In the genomic region with DNA sequence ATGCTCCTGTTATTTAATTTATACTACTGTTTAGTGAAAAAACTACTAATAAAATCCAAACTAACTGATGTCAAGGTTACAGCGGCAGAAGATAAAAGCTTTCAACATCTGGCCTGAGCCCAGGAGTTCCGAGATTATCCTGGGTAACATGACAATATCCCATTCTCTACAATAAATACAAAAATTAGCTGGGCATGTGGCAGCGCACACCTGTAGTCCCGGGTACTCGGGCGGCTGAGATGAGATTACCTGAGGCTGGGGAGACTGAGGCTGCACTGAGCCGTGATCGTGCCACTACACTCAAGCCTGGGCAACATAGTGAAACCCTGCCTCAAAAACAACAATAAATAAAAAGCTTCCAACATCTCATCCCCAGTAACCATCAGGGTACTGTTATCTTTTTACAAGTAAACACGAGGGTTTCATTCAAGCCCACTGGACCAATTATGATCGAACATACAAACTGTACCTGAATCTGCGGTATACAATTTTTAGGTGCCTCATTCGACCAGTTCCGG, we compare ENCODE assay signal across 10 cellular contexts. TPM values are rescaled to one million over a fixed set of nuclear protein-coding genes. Genes with fewer than 3 reads are reported as not detected.
DNase-seq lines count a peak whose midpoint lies in the region; ATAC-seq and TF ChIP-seq lines count a peak whose summit lies in the region.
"Had no signal": no experiment of that assay in that cellular context is flagged by ENCODE, and none has a peak within 500 bp of the region (broad histone marks: within the 10 kb centered on the region; RNA-seq: fewer than 3 reads in every experiment).

No MANE protein-coding gene starts in this region.

- H3K36me3 Mint-ChIP-seq in mesothelial cell of epicardium = peaks cover 41% of the 10 kb centered on the region

- peaks cover 35% of the 10 kb centered on the region for H3K4me1 ChIP-seq in left ventricle myocardium inferior

- H3K9me3 Mint-ChIP-seq in mesothelial cell of epicardium = no peaks in the 10 kb centered on the region

- H3K4me1 Mint-ChIP-seq in mesothelial cell of epicardium = peaks cover 48% of the 10 kb centered on the region

- H3K27me3 ChIP-seq in left ventricle myocardium inferior (ENCODE audit: low read depth) (no peaks in the 10 kb centered on the region), brain microvascular endothelial cell (replicated peaks) (no peaks in the 10 kb centered on the region)

- peak overlapping the region; percentile 75 for H3K4me3 ChIP-seq in left ventricle myocardium inferior
- peak overlapping the region; percentile 94 for H3K4me3 ChIP-seq in brain microvascular endothelial cell (ENCODE audit: low read depth, low read length)

- peak overlapping the region; percentile 97 for H3K4me3 Mint-ChIP-seq in mesothelial cell of epicardium

- H3K27ac Mint-ChIP-seq in mesothelial cell of epicardium = peak overlapping the region; percentile 100

- H3K36me3 ChIP-seq in left ventricle myocardium inferior (peaks cover 52% of the 10 kb centered on the region), brain microvascular endothelial cell (replicated peaks) (peaks cover 59% of the 10 kb centered on the region)

- H3K9me3 ChIP-seq in left ventricle myocardium inferior (replicated peaks) = no peaks in the 10 kb centered on the region

- ATAC-seq in left cardiac atrium (no peak), HG03108 (IDR thresholded peaks at IDR 0.05; ENCODE audit: unreplicated experiment) (no peak), HG03139 (IDR thresholded peaks at IDR 0.05; ENCODE audit: unreplicated experiment) (no peak)

- no peaks in the 10 kb centered on the region for H3K27me3 Mint-ChIP-seq in mesothelial cell of epicardium (ENCODE audit: low read depth)

- TF ChIP-seq CTCF in left ventricle myocardium inferior (IDR thresholded peaks at IDR 0.05; ENCODE audit: borderline replicate concordance) (no peak), brain microvascular endothelial cell (IDR thresholded peaks at IDR 0.05; ENCODE audit: low read depth, low read length, missing control alignments) (no peak), mesothelial cell of epicardium (IDR thresholded peaks at IDR 0.05; ENCODE audit: unreplicated experiment) (no peak)

- DNase-seq in left ventricle myocardium inferior (no peak), left cardiac atrium (no peak), brain microvascular endothelial cell (no peak), mesothelial cell of epicardium (ENCODE audit: low spot score in 2 of 2, unreplicated experiment in 2 of 2) (no peak), NCI-H774 (lab: John Stamatoyannopoulos, UW) (no peak), NCI-H187 treated with DMSO at 0.1 percent for 48 hours (lab: John Stamatoyannopoulos, UW) (no peak)
- DNase-seq: NCI-H1048, substantia nigra had no signal

- H3K27ac ChIP-seq in left ventricle myocardium inferior (replicated peaks) (peak overlapping the region; percentile 99), brain microvascular endothelial cell (peak overlapping the region; percentile 97)

- in situ Hi-C loops in brain microvascular endothelial cell (cut with HindIII; ENCODE audit: low pct_ligation_motif_present, low sequenced_read_pairs) = no loop called here

- intact Hi-C loops in left ventricle myocardium inferior (cut with micrococcal nuclease) (no loop called here), left cardiac atrium (cut with DNase I) (no loop called here)

RNA-seq across cellular contexts. Expression of a gene that starts 1.3 kb away (rescaled TPM):
- total RNA-seq in left ventricle myocardium inferior = 624 TPM
- 100 to 1,000 TPM; 666 to 710 TPM for total RNA-seq in left cardiac atrium
- 1,420 to 1,502 TPM (median 1,461 TPM) in 3 replicates for total RNA-seq in mesothelial cell of epicardium

RNA-seq across cellular contexts. Expression of a gene that starts 7.4 kb away (rescaled TPM):
- total RNA-seq in left ventricle myocardium inferior (6.1 TPM), left cardiac atrium (10 to 100 TPM; 10.6 to 10.8 TPM), mesothelial cell of epicardium (1.3 to 1.5 TPM (median 1.4 TPM) in 3 replicates)

RNA-seq across cellular contexts. Expression of a gene that starts 35.6 kb away (rescaled TPM):
- 38.5 TPM for total RNA-seq in left ventricle myocardium inferior
- 10 to 100 TPM; 41.8 to 57.6 TPM for total RNA-seq in left cardiac atrium
- 56.3 to 60.4 TPM (median 57.7 TPM) in 3 replicates for total RNA-seq in mesothelial cell of epicardium
